ENCODE assay signal across 1 cellular context in the genomic region with DNA sequence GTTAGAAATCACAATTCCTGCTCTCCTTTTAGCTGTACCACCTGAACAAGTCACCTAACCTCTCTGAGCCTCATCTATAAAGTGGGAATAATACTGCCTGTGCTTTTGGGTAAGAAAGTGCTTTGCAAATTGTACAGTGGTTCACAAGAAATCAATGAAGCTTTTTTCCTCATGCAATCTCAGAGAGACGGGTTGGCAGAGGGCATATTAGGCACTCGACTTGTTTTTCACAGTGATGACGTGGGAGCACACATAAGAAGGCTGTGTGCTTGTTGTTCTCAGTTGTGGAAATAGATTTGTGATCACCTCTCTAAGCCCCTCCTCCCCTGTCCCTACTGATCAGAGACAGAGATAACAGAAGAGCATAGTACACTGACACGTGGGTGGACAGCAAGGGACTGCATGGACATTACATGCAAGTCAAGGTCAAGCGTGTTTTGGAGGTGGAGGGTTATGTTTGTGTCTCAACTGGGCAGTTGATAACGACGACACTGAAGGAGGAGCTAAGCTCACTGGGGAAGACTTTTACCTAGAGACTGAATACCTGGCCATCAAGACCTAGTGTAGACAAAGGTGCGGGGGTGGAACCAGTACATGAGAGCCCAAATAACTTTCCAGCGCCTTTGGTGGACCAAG.
TF ChIP-seq lines count a peak whose summit lies in the region.

No MANE protein-coding gene starts in this region.

TF ChIP-seq in HepG2, 621 proteins besides CTCF, POLR2A, EP300 and RAD21 (continues in another document):
- TF ChIP-seq ZNF441 (CRISPR knock-in tag; IDR thresholded peaks at IDR 0.05; ENCODE audit: borderline replicate concordance), result peak; percentile 82
- TF ChIP-seq ZNF30 (CRISPR knock-in tag; IDR thresholded peaks at IDR 0.05), result no peak
- no peak for TF ChIP-seq PCBP1 (IDR thresholded peaks at IDR 0.05; ENCODE audit: borderline replicate concordance, low read depth, low read length)
- TF ChIP-seq IRF1 (CRISPR knock-in tag; IDR thresholded peaks at IDR 0.05; ENCODE audit: low read depth), result no peak; the same call in 1 of the 2 replicates
- TF ChIP-seq NRL (CRISPR knock-in tag; IDR thresholded peaks at IDR 0.05; ENCODE audit: borderline replicate concordance), result no peak
- no peak for TF ChIP-seq ZNF484 (CRISPR knock-in tag; IDR thresholded peaks at IDR 0.05; ENCODE audit: borderline replicate concordance, low read depth)
- TF ChIP-seq CHD4 (IDR thresholded peaks at IDR 0.05; ENCODE audit: borderline replicate concordance, low read length), result peak; percentile 80; the same call in 1 of the 2 replicates
- TF ChIP-seq ZNF343 (CRISPR knock-in tag; IDR thresholded peaks at IDR 0.05), result no peak; the same call in 1 of the 2 replicates
- no peak for TF ChIP-seq TEAD2 (CRISPR knock-in tag; IDR thresholded peaks at IDR 0.05)
- TF ChIP-seq ZBTB49 (CRISPR knock-in tag; IDR thresholded peaks at IDR 0.05; ENCODE audit: borderline replicate concordance), result no peak
- TF ChIP-seq ZNF761 (CRISPR knock-in tag; conservative IDR thresholded peaks at IDR 0.05), result no peak; the same call in 1 of the 2 replicates
- TF ChIP-seq ZNF607 (CRISPR knock-in tag; IDR thresholded peaks at IDR 0.05; ENCODE audit: borderline replicate concordance), result no peak; the same call in 1 of the 2 replicates
- TF ChIP-seq ATRX (CRISPR knock-in tag; IDR thresholded peaks at IDR 0.05; ENCODE audit: borderline replicate concordance), result no peak
- no peak for TF ChIP-seq SALL2 (CRISPR knock-in tag; IDR thresholded peaks at IDR 0.05)
- no peak for TF ChIP-seq TBX3 (IDR thresholded peaks at IDR 0.05; ENCODE audit: borderline replicate concordance)
- TF ChIP-seq ZNF546 (CRISPR knock-in tag; conservative IDR thresholded peaks at IDR 0.05), result no peak; the same call in 1 of the 2 replicates
- TF ChIP-seq IRF9 (CRISPR knock-in tag; IDR thresholded peaks at IDR 0.05; ENCODE audit: borderline replicate concordance), result 0 out of 2 replicates have a peak, but pooled peaks have one; percentile 12
- peak; percentile 73 for TF ChIP-seq MNT (IDR thresholded peaks at IDR 0.05)
- TF ChIP-seq ZNF10 (CRISPR knock-in tag; IDR thresholded peaks at IDR 0.05; ENCODE audit: borderline replicate concordance, low read depth), result no peak
- TF ChIP-seq PRPF4 (IDR thresholded peaks at IDR 0.05; ENCODE audit: low read depth, low read length, poor library complexity, severe bottlenecking), result no peak
- no peak for TF ChIP-seq ZNF510 (CRISPR knock-in tag; IDR thresholded peaks at IDR 0.05; ENCODE audit: low read depth)
- TF ChIP-seq, protein P1, sequence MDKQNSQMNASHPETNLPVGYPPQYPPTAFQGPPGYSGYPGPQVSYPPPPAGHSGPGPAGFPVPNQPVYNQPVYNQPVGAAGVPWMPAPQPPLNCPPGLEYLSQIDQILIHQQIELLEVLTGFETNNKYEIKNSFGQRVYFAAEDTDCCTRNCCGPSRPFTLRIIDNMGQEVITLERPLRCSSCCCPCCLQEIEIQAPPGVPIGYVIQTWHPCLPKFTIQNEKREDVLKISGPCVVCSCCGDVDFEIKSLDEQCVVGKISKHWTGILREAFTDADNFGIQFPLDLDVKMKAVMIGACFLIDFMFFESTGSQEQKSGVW (CRISPR knock-in tag; IDR thresholded peaks at IDR 0.05; ENCODE audit: borderline replicate concordance), result no peak
- TF ChIP-seq, protein P2, sequence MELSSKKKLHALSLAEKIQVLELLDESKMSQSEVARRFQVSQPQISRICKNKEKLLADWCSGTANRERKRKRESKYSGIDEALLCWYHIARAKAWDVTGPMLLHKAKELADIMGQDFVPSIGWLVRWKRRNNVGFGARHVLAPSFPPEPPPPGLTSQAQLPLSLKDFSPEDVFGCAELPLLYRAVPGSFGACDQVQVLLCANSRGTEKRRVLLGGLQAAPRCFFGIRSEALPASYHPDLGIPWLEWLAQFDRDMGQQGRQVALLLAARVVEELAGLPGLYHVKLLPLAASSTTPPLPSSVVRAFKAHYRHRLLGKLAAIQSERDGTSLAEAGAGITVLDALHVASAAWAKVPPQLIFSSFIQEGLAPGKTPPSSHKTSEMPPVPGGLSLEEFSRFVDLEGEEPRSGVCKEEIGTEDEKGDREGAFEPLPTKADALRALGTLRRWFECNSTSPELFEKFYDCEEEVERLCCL (CRISPR knock-in tag; IDR thresholded peaks at IDR 0.05; ENCODE audit: borderline replicate concordance), result no peak
- TF ChIP-seq ZNF879 (CRISPR knock-in tag; IDR thresholded peaks at IDR 0.05), result no peak
- no peak for TF ChIP-seq TCF7L2 (IDR thresholded peaks at IDR 0.05; ENCODE audit: low read depth, low read length)
- TF ChIP-seq ZNF383 (CRISPR knock-in tag; IDR thresholded peaks at IDR 0.05; ENCODE audit: borderline replicate concordance), result no peak
- TF ChIP-seq FOXP1 (IDR thresholded peaks at IDR 0.05), result peak; percentile 61
- peak; percentile 99 for TF ChIP-seq FOXP1 (CRISPR knock-in tag; IDR thresholded peaks at IDR 0.05)
- no peak for TF ChIP-seq ZKSCAN5 (CRISPR knock-in tag; IDR thresholded peaks at IDR 0.05)
- TF ChIP-seq HOXA3 (CRISPR knock-in tag; IDR thresholded peaks at IDR 0.05), result peak; percentile 93
- TF ChIP-seq NFKBIZ (CRISPR knock-in tag; IDR thresholded peaks at IDR 0.05), result peak; percentile 96
- peak; percentile 75; the same call in 1 of the 2 replicates for TF ChIP-seq MTA1 (CRISPR knock-in tag; IDR thresholded peaks at IDR 0.05; ENCODE audit: borderline replicate concordance)
- TF ChIP-seq SMYD3 (CRISPR knock-in tag; IDR thresholded peaks at IDR 0.05), result 0 out of 2 replicates have a peak, but pooled peaks have one; percentile 27
- TF ChIP-seq SMARCE1 (IDR thresholded peaks at IDR 0.05; ENCODE audit: borderline replicate concordance), result no peak
- peak; percentile 92; the same call in 1 of the 2 replicates for TF ChIP-seq ZNF747 (CRISPR knock-in tag; IDR thresholded peaks at IDR 0.05; ENCODE audit: borderline replicate concordance)
- no peak for TF ChIP-seq ZSCAN5A (CRISPR knock-in tag; IDR thresholded peaks at IDR 0.05; ENCODE audit: borderline replicate concordance)
- TF ChIP-seq MAFF (IDR thresholded peaks at IDR 0.05; ENCODE audit: low read depth, low read length), result no peak
- TF ChIP-seq NFIB (CRISPR knock-in tag; IDR thresholded peaks at IDR 0.05; ENCODE audit: borderline replicate concordance), result no peak
- no peak; the same call in 1 of the 2 replicates for TF ChIP-seq EHMT2 (IDR thresholded peaks at IDR 0.05; ENCODE audit: borderline replicate concordance, low read depth, low read length)
- TF ChIP-seq, protein P3, sequence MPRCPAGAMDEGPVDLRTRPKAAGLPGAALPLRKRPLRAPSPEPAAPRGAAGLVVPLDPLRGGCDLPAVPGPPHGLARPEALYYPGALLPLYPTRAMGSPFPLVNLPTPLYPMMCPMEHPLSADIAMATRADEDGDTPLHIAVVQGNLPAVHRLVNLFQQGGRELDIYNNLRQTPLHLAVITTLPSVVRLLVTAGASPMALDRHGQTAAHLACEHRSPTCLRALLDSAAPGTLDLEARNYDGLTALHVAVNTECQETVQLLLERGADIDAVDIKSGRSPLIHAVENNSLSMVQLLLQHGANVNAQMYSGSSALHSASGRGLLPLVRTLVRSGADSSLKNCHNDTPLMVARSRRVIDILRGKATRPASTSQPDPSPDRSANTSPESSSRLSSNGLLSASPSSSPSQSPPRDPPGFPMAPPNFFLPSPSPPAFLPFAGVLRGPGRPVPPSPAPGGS (CRISPR knock-in tag; IDR thresholded peaks at IDR 0.05), result peak; percentile 75; the same call in 1 of the 2 replicates
- TF ChIP-seq HNRNPK (IDR thresholded peaks at IDR 0.05; ENCODE audit: low read depth, low read length, poor library complexity, severe bottlenecking), result no peak
- no peak for TF ChIP-seq CAMTA2 (CRISPR knock-in tag; IDR thresholded peaks at IDR 0.05; ENCODE audit: borderline replicate concordance)
- TF ChIP-seq ZMYM2 (CRISPR knock-in tag; IDR thresholded peaks at IDR 0.05), result no peak; the same call in 1 of the 2 replicates
- no peak for TF ChIP-seq GLI4 (CRISPR knock-in tag; IDR thresholded peaks at IDR 0.05; ENCODE audit: borderline replicate concordance)
- TF ChIP-seq, protein P4, sequence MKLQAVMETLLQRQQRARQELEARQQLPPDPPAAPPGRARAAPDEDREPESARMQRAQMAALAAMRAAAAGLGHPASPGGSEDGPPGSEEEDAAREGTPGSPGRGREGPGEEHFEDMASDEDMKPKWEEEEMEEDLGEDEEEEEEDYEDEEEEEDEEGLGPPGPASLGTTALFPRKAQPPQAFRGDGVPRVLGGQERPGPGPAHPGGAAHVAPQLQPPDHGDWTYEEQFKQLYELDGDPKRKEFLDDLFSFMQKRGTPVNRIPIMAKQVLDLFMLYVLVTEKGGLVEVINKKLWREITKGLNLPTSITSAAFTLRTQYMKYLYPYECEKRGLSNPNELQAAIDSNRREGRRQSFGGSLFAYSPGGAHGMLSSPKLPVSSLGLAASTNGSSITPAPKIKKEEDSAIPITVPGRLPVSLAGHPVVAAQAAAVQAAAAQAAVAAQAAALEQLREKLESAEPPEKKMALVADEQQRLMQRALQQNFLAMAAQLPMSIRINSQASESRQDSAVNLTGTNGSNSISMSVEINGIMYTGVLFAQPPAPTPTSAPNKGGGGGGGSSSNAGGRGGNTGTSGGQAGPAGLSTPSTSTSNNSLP (IDR thresholded peaks at IDR 0.05; ENCODE audit: low read depth, low read length), result peak; percentile 73; the same call in 1 of the 2 replicates
- no peak for TF ChIP-seq NR1H2 (CRISPR knock-in tag; IDR thresholded peaks at IDR 0.05; ENCODE audit: borderline replicate concordance, low read depth)
- no peak for TF ChIP-seq ZNF235 (CRISPR knock-in tag; IDR thresholded peaks at IDR 0.05; ENCODE audit: borderline replicate concordance)
- TF ChIP-seq CENPX (CRISPR knock-in tag; IDR thresholded peaks at IDR 0.05), result no peak
- TF ChIP-seq, protein P5, sequence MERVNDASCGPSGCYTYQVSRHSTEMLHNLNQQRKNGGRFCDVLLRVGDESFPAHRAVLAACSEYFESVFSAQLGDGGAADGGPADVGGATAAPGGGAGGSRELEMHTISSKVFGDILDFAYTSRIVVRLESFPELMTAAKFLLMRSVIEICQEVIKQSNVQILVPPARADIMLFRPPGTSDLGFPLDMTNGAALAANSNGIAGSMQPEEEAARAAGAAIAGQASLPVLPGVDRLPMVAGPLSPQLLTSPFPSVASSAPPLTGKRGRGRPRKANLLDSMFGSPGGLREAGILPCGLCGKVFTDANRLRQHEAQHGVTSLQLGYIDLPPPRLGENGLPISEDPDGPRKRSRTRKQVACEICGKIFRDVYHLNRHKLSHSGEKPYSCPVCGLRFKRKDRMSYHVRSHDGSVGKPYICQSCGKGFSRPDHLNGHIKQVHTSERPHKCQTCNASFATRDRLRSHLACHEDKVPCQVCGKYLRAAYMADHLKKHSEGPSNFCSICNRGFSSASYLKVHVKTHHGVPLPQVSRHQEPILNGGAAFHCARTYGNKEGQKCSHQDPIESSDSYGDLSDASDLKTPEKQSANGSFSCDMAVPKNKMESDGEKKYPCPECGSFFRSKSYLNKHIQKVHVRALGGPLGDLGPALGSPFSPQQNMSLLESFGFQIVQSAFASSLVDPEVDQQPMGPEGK (CRISPR knock-in tag; IDR thresholded peaks at IDR 0.05), result peak; percentile 85
- peak; percentile 18; the same call in 1 of the 2 replicates for TF ChIP-seq ZNF670 (CRISPR knock-in tag; IDR thresholded peaks at IDR 0.05; ENCODE audit: borderline replicate concordance)
- TF ChIP-seq ZNF83 (CRISPR knock-in tag; IDR thresholded peaks at IDR 0.05; ENCODE audit: borderline replicate concordance), result no peak
